In genomic region chr10:5666324-5667220, GRCh38 we compare ENCODE assay signal across 8 cellular contexts. TPM values are rescaled to one million over a fixed set of nuclear protein-coding genes. Genes with fewer than 3 reads are reported as not detected.
DNase-seq lines count a peak whose midpoint lies in the region; ATAC-seq, FAIRE-seq and TF ChIP-seq lines count a peak whose summit lies in the region.

TSS of gene ASB13 (minus strand) at chr10:5666595. CDS start at chr10:5666551, 44 bp downstream.

- POLR2A ChIA-PET in AG04449 (lab: Yijun Ruan, JAX): no interaction called here

- H3K4me1 Mint-ChIP-seq in brain: peaks cover 49% of the 10 kb centered on the region

- FAIRE-seq in GM18507 (lab: Jason Lieb, UNC): peak; percentile 46

- no peak for DNase-seq in AG04449 (ENCODE audit: low read depth, low spot score)
- no peak for DNase-seq in GM18507 (ENCODE audit: extremely low spot score, insufficient read length, low read depth)
- peak; percentile 50 for DNase-seq in HK-2 (ENCODE audit: unreplicated experiment)
- DNase-seq in SK-N-DZ (ENCODE audit: low spot score): peak; percentile 78
- no peak for DNase-seq in renal cortical epithelial cell (ENCODE audit: low read depth)

- ATAC-seq in HG03469 (IDR thresholded peaks at IDR 0.05; ENCODE audit: unreplicated experiment): no peak

- H3K27me3 Mint-ChIP-seq in brain: peaks cover 14% of the 10 kb centered on the region

- CTCF ChIA-PET in AG04449 (lab: Yijun Ruan, JAX): interaction anchor here (1.1 to 1.3 kb wide), 2 partner anchors 37 to 224 kb away, joined by 3 read pairs; partner anchors contain the start of gene FBH1

- no peak for TF ChIP-seq CTCF in AG04449 (IDR thresholded peaks at IDR 0.05; ENCODE audit: insufficient read depth, low read length, missing control alignments)
- no peak for TF ChIP-seq CTCF in brain (conservative IDR thresholded peaks at IDR 0.05)

- peak within 1 kb of the TSS; percentile 93 to 98 (median 95) for H3K4me3 Mint-ChIP-seq in brain

- H3K4me3 ChIP-seq in AG04449 (ENCODE audit: low read depth, low read length) (peak within 1 kb of the TSS; percentile 75), iPS-11a (ENCODE audit: low read depth, low read length) (peak within 1 kb of the TSS; percentile 78)

- no peaks in the 10 kb centered on the region for H3K36me3 Mint-ChIP-seq in brain

- H3K27ac Mint-ChIP-seq in brain: peak within 1 kb of the TSS; percentile 83 to 93 (median 87)

- H3K9me3 Mint-ChIP-seq in brain: peaks cover 0 to 2% (median 0%) of the 10 kb centered on the region in 5 experiments

RNA-seq across cellular contexts. Expression of gene ASB13, which starts in this region (rescaled TPM):
- 48.1 and 53.9 TPM in 2 replicates for polyA plus RNA-seq in SK-N-DZ (2014; cell fraction: cytosol; rRNA removed)
- 26.5 and 30.3 TPM in 2 replicates for polyA plus RNA-seq in SK-N-DZ (2014; cell fraction: nucleus; rRNA removed)
- 13.7 TPM for polyA plus RNA-seq in brain (ENCODE audit: insufficient read depth, low read depth, low replicate concordance)
- 12.7 and 16.6 TPM in 2 replicates for total RNA-seq in renal cortical epithelial cell

Comparison
In these comparisons a context has a peak if more than half of its experiments do, and no peak if none do; other contexts are left out.
1. DNase-seq: peak in HK-2 (single experiment) and SK-N-DZ (single experiment); none in AG04449 (single experiment), GM18507 (single experiment) and renal cortical epithelial cell (single experiment).